Comparison of ENCODE assay signal across 8 cellular contexts in genomic region chr10:124722812-124723783, GRCh38. TPM values are rescaled to one million over a fixed set of nuclear protein-coding genes. Genes with fewer than 3 reads are reported as not detected.
DNase-seq lines count a peak whose midpoint lies in the region; ATAC-seq and TF ChIP-seq lines count a peak whose summit lies in the region.

No MANE protein-coding gene starts in this region.

- no peaks in the 10 kb centered on the region for H3K27me3 Mint-ChIP-seq in endodermal cell (ENCODE audit: insufficient read depth)

- no peaks in the 10 kb centered on the region for H3K9me3 Mint-ChIP-seq in endodermal cell

- H3K4me3 Mint-ChIP-seq in endodermal cell: no peak overlapping the region

- no peaks in the 10 kb centered on the region for H3K9me3 ChIP-seq in endodermal cell (ENCODE audit: control insufficient read depth, low read length)

- H3K27ac ChIP-seq in VCaP (peak overlapping the region; percentile 96), endodermal cell (ENCODE audit: low read depth, low read length) (peak overlapping the region; percentile 16), rectal smooth muscle tissue (ENCODE audit: low read depth, low read length) (peak overlapping the region; percentile 78)

- H3K4me1 ChIP-seq in endodermal cell (ENCODE audit: control insufficient read depth, insufficient read depth, low read length) (peaks cover 21% of the 10 kb centered on the region), rectal smooth muscle tissue (ENCODE audit: control insufficient read depth, insufficient read depth, low read length) (peaks cover 27% of the 10 kb centered on the region)

- H3K36me3 ChIP-seq in endodermal cell (ENCODE audit: control insufficient read depth, insufficient read depth, low read length) (peaks cover 5% of the 10 kb centered on the region), rectal smooth muscle tissue (ENCODE audit: control insufficient read depth, insufficient read depth, low read length) (no peaks in the 10 kb centered on the region)

- TF ChIP-seq CTCF in VCaP (conservative IDR thresholded peaks at IDR 0.05) (no peak), endodermal cell (conservative IDR thresholded peaks at IDR 0.05) (no peak)

- 78 to 90% methylated on average over 5 to 7 of the region's 7 CpGs for WGBS in endodermal cell (ENCODE audit: insufficient coverage in 1 of 2, insufficient read length in 1 of 2), 2 experiments

- peaks cover 38% of the 10 kb centered on the region for H3K4me1 Mint-ChIP-seq in endodermal cell

- peaks cover 7% of the 10 kb centered on the region for H3K36me3 Mint-ChIP-seq in endodermal cell (ENCODE audit: low read depth)

- peak overlapping the region; percentile 96 for H3K27ac Mint-ChIP-seq in endodermal cell

- peak; percentile 55 for ATAC-seq in HG03097 (IDR thresholded peaks at IDR 0.05; ENCODE audit: low FRiP score, unreplicated experiment)

- H3K9ac ChIP-seq in endodermal cell (ENCODE audit: extremely low read depth, low read length, poor library complexity, severe bottlenecking) (peak overlapping the region; percentile 9), rectal smooth muscle tissue (ENCODE audit: low read length) (no peak overlapping the region)

- H3K27me3 ChIP-seq in endodermal cell (ENCODE audit: control insufficient read depth, insufficient read depth, low read length, poor library complexity, severe bottlenecking): no peaks in the 10 kb centered on the region
- no peaks in the 10 kb centered on the region for H3K27me3 ChIP-seq in rectal smooth muscle tissue (ENCODE audit: control insufficient read depth, insufficient read depth, low read length)

- DNase-seq in SKM-1 treated with dmso at 0.1 percent for 144 hours (lab: John Stamatoyannopoulos, UW; ENCODE audit: unreplicated experiment): peak; percentile 48
- no peak for DNase-seq in SKM-1 (lab: John Stamatoyannopoulos, UW; ENCODE audit: unreplicated experiment)
- no peak for DNase-seq in endodermal cell
- DNase-seq in kidney glomerular epithelial cell (lab: John Stamatoyannopoulos, UW): no peak
- no peak for DNase-seq in pons (ENCODE audit: low spot score)

- H3K4me3 ChIP-seq in endodermal cell (ENCODE audit: low read length): no peak overlapping the region
- no peak overlapping the region for H3K4me3 ChIP-seq in rectal smooth muscle tissue (ENCODE audit: low read length)

RNA-seq across cellular contexts. Expression of gene FAM53B, which starts 21.1 kb away (rescaled TPM):
- total RNA-seq in endodermal cell: 10 to 100 TPM; 19.3 to 22.6 TPM
- 21.4 TPM for polyA plus RNA-seq in endodermal cell (2013, experiment 1 of 2)
- 20.2 TPM for polyA plus RNA-seq in endodermal cell (2013, experiment 2 of 2)

Comparison
In these comparisons a context has a peak if more than half of its experiments do, and no peak if none do; other contexts are left out.
1. H3K27ac ChIP-seq: peak in every context shown above with its lines; median percentile 96 in VCaP; 78 in rectal smooth muscle tissue; 16 in endodermal cell.